In genomic region chr17:41864498-41864836, GRCh38 we compare ENCODE assay signal across 9 cellular contexts. TPM values are rescaled to one million over a fixed set of nuclear protein-coding genes. Genes with fewer than 3 reads are reported as not detected.
DNase-seq lines count a peak whose midpoint lies in the region; ATAC-seq, FAIRE-seq and TF ChIP-seq lines count a peak whose summit lies in the region.
"Had no signal": no experiment of that assay in that cellular context is flagged by ENCODE, and none has a peak within 500 bp of the region (broad histone marks: within the 10 kb centered on the region; RNA-seq: fewer than 3 reads in every experiment).

No MANE protein-coding gene starts in this region.

- TF ChIP-seq CTCF in astrocyte of the cerebellum (IDR thresholded peaks at IDR 0.05; ENCODE audit: low read depth, low read length, missing control alignments) (no peak), HepG2 (CRISPR knock-in tag; IDR thresholded peaks at IDR 0.05) (no peak)

- intact Hi-C loops in HepG2 (cut with micrococcal nuclease; ENCODE audit: unreplicated experiment): loop anchor here (10.0 kb wide), 1 partner anchor 50 kb away; the partner anchor contains the start of genes FKBP10 and P3H4

- ATAC-seq in HG02970 (IDR thresholded peaks at IDR 0.05; ENCODE audit: low FRiP score, unreplicated experiment) (peak; percentile 27), HepG2 (peak; percentile 50; the same call in 2 of the 3 replicates)

- in situ Hi-C loops in astrocyte of the cerebellum (cut with HindIII; ENCODE audit: low sequenced_read_pairs) (no loop called here), HepG2 (cut with HindIII; ENCODE audit: extremely low pct_ligation_motif_present, low pct_unique_long_range_greater_than_20kb) (no loop called here)

- TF ChIP-seq POLR2A in HepG2 (IDR thresholded peaks at IDR 0.05; ENCODE audit: insufficient read depth in 1 of 2, low read depth in 2 of 2, low read length in 2 of 2): no peak

- H4K20me1 ChIP-seq in HepG2 (ENCODE audit: insufficient read depth, low read length): peaks cover 31% of the 10 kb centered on the region

- FAIRE-seq in HepG2 (lab: Jason Lieb, UNC): no peak

- WGBS in HepG2 (ENCODE audit: low lambda C conversion rate): 1% methylated on average over 25 of the region's 25 CpGs

- peaks cover 51% of the 10 kb centered on the region for H3K79me2 ChIP-seq in HepG2 (ENCODE audit: insufficient read depth, low read length)

- TF ChIP-seq RAD21 in HepG2 (CRISPR knock-in tag; IDR thresholded peaks at IDR 0.05): no peak

- no peaks in the 10 kb centered on the region; a peak in 1 of 5 replicates for H3K27me3 ChIP-seq in HepG2 (ENCODE audit: control insufficient read depth in 1 of 2, insufficient read depth in 2 of 2, low read length in 2 of 2)

- peaks cover 30% of the 10 kb centered on the region for H3K4me1 ChIP-seq in ES-I3 (ENCODE audit: insufficient read depth, low read length)
- peaks cover 56% of the 10 kb centered on the region for H3K4me1 ChIP-seq in HepG2 (ENCODE audit: insufficient read depth, low read length)

- CTCF ChIA-PET in HepG2 (lab: Yijun Ruan, JAX; ENCODE audit: low intra/inter-chr PET ratio, low total read pairs): no interaction called here

- DNase-seq in astrocyte of the cerebellum (ENCODE audit: low read depth) (no peak), HepG2 (ENCODE audit: low spot score) (no peak), DMS79 (lab: John Stamatoyannopoulos, UW) (no peak), MV-4-11 (lab: John Stamatoyannopoulos, UW) (no peak), NCI-H2227 treated with DMSO at 0.1 percent for 48 hours (lab: John Stamatoyannopoulos, UW) (no peak), NCI-H1930 (lab: John Stamatoyannopoulos, UW) (no peak)

- BruUV-seq in HepG2 (replicated peaks; lab: Mats Ljungman, UMichigan): no TSS peak

- H3K4me2 ChIP-seq in HepG2 (ENCODE audit: low read depth, low read length): peak overlapping the region; percentile 88

- no peaks in the 10 kb centered on the region for H3K9me3 ChIP-seq in ES-I3 (ENCODE audit: control insufficient read depth, insufficient read depth, low read length)
- no peaks in the 10 kb centered on the region for H3K9me3 ChIP-seq in HepG2 (ENCODE audit: low read length)

- TF ChIP-seq EP300 in HepG2 (IDR thresholded peaks at IDR 0.05; ENCODE audit: low read depth in 2 of 2, low read length in 2 of 2) (no peak), HepG2 (CRISPR knock-in tag; IDR thresholded peaks at IDR 0.05; ENCODE audit: borderline replicate concordance) (no peak)

- H3K9ac ChIP-seq in ES-I3 (ENCODE audit: low read depth, low read length): peak overlapping the region; percentile 98
- peak overlapping the region; percentile 95 for H3K9ac ChIP-seq in HepG2 (ENCODE audit: insufficient read depth, low read depth, low read length)

- peak overlapping the region; percentile 90 for H3K4me3 ChIP-seq in astrocyte of the cerebellum (ENCODE audit: low read depth, low read length)
- H3K4me3 ChIP-seq in HepG2 (replicated peaks in 1 of 3; ENCODE audit: insufficient read depth in 1 of 3, low read depth in 2 of 3, low read length in 3 of 3): peak overlapping the region; percentile 83 to 98 (median 91)

- no peak overlapping the region for H2AFZ ChIP-seq in HepG2 (ENCODE audit: low read length)

- peak overlapping the region; percentile 79 for H3K27ac ChIP-seq in HepG2 (ENCODE audit: extremely low read length, insufficient read depth, low read length)

- H3K36me3 ChIP-seq in ES-I3 (ENCODE audit: insufficient read depth, low read length) (peaks cover 13% of the 10 kb centered on the region), HepG2 (replicated peaks in 1 of 2; ENCODE audit: control insufficient read depth in 1 of 2, insufficient read depth in 2 of 2, low read length in 2 of 2) (peaks cover 2 to 5% of the 10 kb centered on the region in 2 experiments)

- POLR2A ChIA-PET in HepG2 (lab: Yijun Ruan, JAX): interaction anchor here (0.7 to 3.1 kb wide), 22 partner anchors 9 to 176 kb away, joined by 3 to 24 read pairs (median 7); partner anchors contain the start of genes ACLY, FKBP10, JUP and KLHL10

RNA-seq across cellular contexts. Expression of gene KLHL11, which starts 0.8 kb away (rescaled TPM):
- total RNA-seq in HepG2 (2016; rRNA removed; fragmentation: Illumina TruSeq; extraction: Trizol): 27.5 and 37.1 TPM in 2 replicates
- total RNA-seq in HepG2 (2016; cell fraction: cytosol; rRNA removed; fragmentation: Illumina TruSeq; extraction: Trizol; ENCODE audit: low read depth): 2.5 and 3.0 TPM in 2 replicates
- 25.7 and 35.1 TPM in 2 replicates for total RNA-seq in HepG2 (2016; cell fraction: insoluble cytoplasmic fraction; rRNA removed; fragmentation: Illumina TruSeq; extraction: Trizol)
- total RNA-seq in HepG2 (2016; cell fraction: membrane; rRNA removed; fragmentation: Illumina TruSeq; extraction: Trizol): 6.3 and 7.6 TPM in 2 replicates
- 18.3 and 20.0 TPM in 2 replicates for total RNA-seq in HepG2 (2016; cell fraction: nucleus; rRNA removed; fragmentation: Illumina TruSeq; extraction: Trizol)
- polyA plus RNA-seq in HepG2 (2011; rRNA removed): 7.4 and 7.7 TPM in 2 replicates
- 4.0 and 5.2 TPM in 2 replicates for polyA plus RNA-seq in HepG2 (2011; cell fraction: cytosol; rRNA removed)
- polyA plus RNA-seq in HepG2 (2011; cell fraction: nucleus; rRNA removed): 5.7 and 5.8 TPM in 2 replicates
- polyA plus RNA-seq in HepG2 (2012): 1.4 and 1.9 TPM in 2 replicates
- polyA plus RNA-seq in HepG2 (2016; cell fraction: cytosol; fragmentation: Illumina TruSeq; extraction: Trizol; ENCODE audit: low read depth): 0.03 and 0.08 TPM in 2 replicates
- polyA plus RNA-seq in HepG2 (2016; cell fraction: insoluble cytoplasmic fraction; fragmentation: Illumina TruSeq; extraction: Trizol; ENCODE audit: low read depth): 2.2 and 2.6 TPM in 2 replicates
- 0.37 and 0.49 TPM in 2 replicates for polyA plus RNA-seq in HepG2 (2016; cell fraction: membrane; fragmentation: Illumina TruSeq; extraction: Trizol; ENCODE audit: low read depth)
- 5.5 and 6.3 TPM in 2 replicates for polyA plus RNA-seq in HepG2 (2016; cell fraction: nucleus; fragmentation: Illumina TruSeq; extraction: Trizol; ENCODE audit: insufficient read depth, low read depth)
- polyA minus RNA-seq in HepG2 (2011; rRNA and poly(A)+ RNA removed; ENCODE audit: low replicate concordance): 26.1 and 45.0 TPM in 2 replicates
- polyA minus RNA-seq in HepG2 (2011; cell fraction: cytosol; rRNA and poly(A)+ RNA removed): 22.9 and 26.0 TPM in 2 replicates
- 10.8 and 17.8 TPM in 2 replicates for polyA minus RNA-seq in HepG2 (2011; cell fraction: nucleus; rRNA and poly(A)+ RNA removed)

RNA-seq across cellular contexts. Expression of gene KLHL10, which starts 26.8 kb away (rescaled TPM):
- total RNA-seq in HepG2 (2016; rRNA removed; fragmentation: Illumina TruSeq; extraction: Trizol): 0.04 TPM in 1 of 2 replicates, not detected in the other
- total RNA-seq in HepG2 (2016; cell fraction: cytosol; rRNA removed; fragmentation: Illumina TruSeq; extraction: Trizol; ENCODE audit: low read depth): 0.09 TPM in 1 of 2 replicates, not detected in the other
- 0.04 and 0.09 TPM in 2 replicates for total RNA-seq in HepG2 (2016; cell fraction: insoluble cytoplasmic fraction; rRNA removed; fragmentation: Illumina TruSeq; extraction: Trizol)
- total RNA-seq in HepG2 (2016; cell fraction: membrane; rRNA removed; fragmentation: Illumina TruSeq; extraction: Trizol): not detected in 2 replicates
- not detected in 2 replicates for total RNA-seq in HepG2 (2016; cell fraction: nucleus; rRNA removed; fragmentation: Illumina TruSeq; extraction: Trizol)
- polyA plus RNA-seq in HepG2 (2011; rRNA removed): 0.05 and 0.08 TPM in 2 replicates
- polyA plus RNA-seq in HepG2 (2011; cell fraction: cytosol; rRNA removed): 0.03 TPM in 1 of 2 replicates, not detected in the other
- 0.05 and 0.13 TPM in 2 replicates for polyA plus RNA-seq in HepG2 (2011; cell fraction: nucleus; rRNA removed)
- polyA plus RNA-seq in HepG2 (2012): not detected in 2 replicates
- not detected in 2 replicates for polyA plus RNA-seq in HepG2 (2016; cell fraction: cytosol; fragmentation: Illumina TruSeq; extraction: Trizol; ENCODE audit: low read depth)
- not detected in 2 replicates for polyA plus RNA-seq in HepG2 (2016; cell fraction: insoluble cytoplasmic fraction; fragmentation: Illumina TruSeq; extraction: Trizol; ENCODE audit: low read depth)
- polyA plus RNA-seq in HepG2 (2016; cell fraction: membrane; fragmentation: Illumina TruSeq; extraction: Trizol; ENCODE audit: low read depth): not detected in 2 replicates
- polyA plus RNA-seq in HepG2 (2016; cell fraction: nucleus; fragmentation: Illumina TruSeq; extraction: Trizol; ENCODE audit: insufficient read depth, low read depth): not detected in 2 replicates
- polyA minus RNA-seq in HepG2 (2011; rRNA and poly(A)+ RNA removed; ENCODE audit: low replicate concordance): 0.12 TPM in 1 of 2 replicates, not detected in the other
- not detected in 2 replicates for polyA minus RNA-seq in HepG2 (2011; cell fraction: cytosol; rRNA and poly(A)+ RNA removed)
- not detected in 2 replicates for polyA minus RNA-seq in HepG2 (2011; cell fraction: nucleus; rRNA and poly(A)+ RNA removed)
- total RNA-seq: M059J had no signal

RNA-seq across cellular contexts. Expression of gene NT5C3B, which starts 28.4 kb away (rescaled TPM):
- 92.1 and 104 TPM in 2 replicates for total RNA-seq in HepG2 (2016; rRNA removed; fragmentation: Illumina TruSeq; extraction: Trizol)
- 128 and 164 TPM in 2 replicates for total RNA-seq in HepG2 (2016; cell fraction: cytosol; rRNA removed; fragmentation: Illumina TruSeq; extraction: Trizol; ENCODE audit: low read depth)
- 87.1 and 106 TPM in 2 replicates for total RNA-seq in HepG2 (2016; cell fraction: insoluble cytoplasmic fraction; rRNA removed; fragmentation: Illumina TruSeq; extraction: Trizol)
- total RNA-seq in HepG2 (2016; cell fraction: membrane; rRNA removed; fragmentation: Illumina TruSeq; extraction: Trizol): 198 and 220 TPM in 2 replicates
- 52.2 and 64.7 TPM in 2 replicates for total RNA-seq in HepG2 (2016; cell fraction: nucleus; rRNA removed; fragmentation: Illumina TruSeq; extraction: Trizol)
- 119 and 126 TPM in 2 replicates for polyA plus RNA-seq in HepG2 (2011; rRNA removed)
- 116 and 145 TPM in 2 replicates for polyA plus RNA-seq in HepG2 (2011; cell fraction: cytosol; rRNA removed)
- polyA plus RNA-seq in HepG2 (2011; cell fraction: nucleus; rRNA removed): 119 TPM in 2 replicates
- polyA plus RNA-seq in HepG2 (2012): 77.4 and 82.6 TPM in 2 replicates
- 148 and 199 TPM in 2 replicates for polyA plus RNA-seq in HepG2 (2016; cell fraction: cytosol; fragmentation: Illumina TruSeq; extraction: Trizol; ENCODE audit: low read depth)
- polyA plus RNA-seq in HepG2 (2016; cell fraction: insoluble cytoplasmic fraction; fragmentation: Illumina TruSeq; extraction: Trizol; ENCODE audit: low read depth): 108 and 113 TPM in 2 replicates
- 207 and 224 TPM in 2 replicates for polyA plus RNA-seq in HepG2 (2016; cell fraction: membrane; fragmentation: Illumina TruSeq; extraction: Trizol; ENCODE audit: low read depth)
- polyA plus RNA-seq in HepG2 (2016; cell fraction: nucleus; fragmentation: Illumina TruSeq; extraction: Trizol; ENCODE audit: insufficient read depth, low read depth): 109 and 119 TPM in 2 replicates
- 36.5 and 43.6 TPM in 2 replicates for polyA minus RNA-seq in HepG2 (2011; rRNA and poly(A)+ RNA removed; ENCODE audit: low replicate concordance)
- polyA minus RNA-seq in HepG2 (2011; cell fraction: cytosol; rRNA and poly(A)+ RNA removed): 32.3 and 34.1 TPM in 2 replicates
- 48.5 and 53.7 TPM in 2 replicates for polyA minus RNA-seq in HepG2 (2011; cell fraction: nucleus; rRNA and poly(A)+ RNA removed)

RNA-seq across cellular contexts. Expression of gene FKBP10, which starts 51.7 kb away (rescaled TPM):
- 46.5 and 149 TPM in 2 replicates for total RNA-seq in HepG2 (2016; rRNA removed; fragmentation: Illumina TruSeq; extraction: Trizol)
- 31.7 and 32.8 TPM in 2 replicates for total RNA-seq in HepG2 (2016; cell fraction: cytosol; rRNA removed; fragmentation: Illumina TruSeq; extraction: Trizol; ENCODE audit: low read depth)
- total RNA-seq in HepG2 (2016; cell fraction: insoluble cytoplasmic fraction; rRNA removed; fragmentation: Illumina TruSeq; extraction: Trizol): 37.6 and 157 TPM in 2 replicates
- 42.3 and 48.1 TPM in 2 replicates for total RNA-seq in HepG2 (2016; cell fraction: membrane; rRNA removed; fragmentation: Illumina TruSeq; extraction: Trizol)
- 148 and 181 TPM in 2 replicates for total RNA-seq in HepG2 (2016; cell fraction: nucleus; rRNA removed; fragmentation: Illumina TruSeq; extraction: Trizol)
- 543 and 573 TPM in 2 replicates for polyA plus RNA-seq in HepG2 (2011; rRNA removed)
- polyA plus RNA-seq in HepG2 (2011; cell fraction: cytosol; rRNA removed): 288 and 579 TPM in 2 replicates
- 3,059 and 4,867 TPM in 2 replicates for polyA plus RNA-seq in HepG2 (2011; cell fraction: nucleus; rRNA removed)
- 224 and 292 TPM in 2 replicates for polyA plus RNA-seq in HepG2 (2012)
- polyA plus RNA-seq in HepG2 (2016; cell fraction: cytosol; fragmentation: Illumina TruSeq; extraction: Trizol; ENCODE audit: low read depth): 18.4 and 19.7 TPM in 2 replicates
- polyA plus RNA-seq in HepG2 (2016; cell fraction: insoluble cytoplasmic fraction; fragmentation: Illumina TruSeq; extraction: Trizol; ENCODE audit: low read depth): 46.0 and 56.5 TPM in 2 replicates
- polyA plus RNA-seq in HepG2 (2016; cell fraction: membrane; fragmentation: Illumina TruSeq; extraction: Trizol; ENCODE audit: low read depth): 32.1 and 36.5 TPM in 2 replicates
- polyA plus RNA-seq in HepG2 (2016; cell fraction: nucleus; fragmentation: Illumina TruSeq; extraction: Trizol; ENCODE audit: insufficient read depth, low read depth): 597 and 623 TPM in 2 replicates
- 133 and 613 TPM in 2 replicates for polyA minus RNA-seq in HepG2 (2011; rRNA and poly(A)+ RNA removed; ENCODE audit: low replicate concordance)
- polyA minus RNA-seq in HepG2 (2011; cell fraction: cytosol; rRNA and poly(A)+ RNA removed): 159 and 170 TPM in 2 replicates
- polyA minus RNA-seq in HepG2 (2011; cell fraction: nucleus; rRNA and poly(A)+ RNA removed): 231 and 275 TPM in 2 replicates

RNA-seq across cellular contexts. Expression of gene P3H4, which starts 52.7 kb away (rescaled TPM):
- 13.5 and 37.1 TPM in 2 replicates for total RNA-seq in HepG2 (2016; rRNA removed; fragmentation: Illumina TruSeq; extraction: Trizol)
- 12.6 and 14.5 TPM in 2 replicates for total RNA-seq in HepG2 (2016; cell fraction: cytosol; rRNA removed; fragmentation: Illumina TruSeq; extraction: Trizol; ENCODE audit: low read depth)
- total RNA-seq in HepG2 (2016; cell fraction: insoluble cytoplasmic fraction; rRNA removed; fragmentation: Illumina TruSeq; extraction: Trizol): 12.2 and 37.7 TPM in 2 replicates
- total RNA-seq in HepG2 (2016; cell fraction: membrane; rRNA removed; fragmentation: Illumina TruSeq; extraction: Trizol): 17.3 and 17.5 TPM in 2 replicates
- total RNA-seq in HepG2 (2016; cell fraction: nucleus; rRNA removed; fragmentation: Illumina TruSeq; extraction: Trizol): 28.1 and 32.5 TPM in 2 replicates
- polyA plus RNA-seq in HepG2 (2011; rRNA removed): 50.6 and 54.9 TPM in 2 replicates
- 37.2 and 55.7 TPM in 2 replicates for polyA plus RNA-seq in HepG2 (2011; cell fraction: cytosol; rRNA removed)
- 33.0 and 36.4 TPM in 2 replicates for polyA plus RNA-seq in HepG2 (2011; cell fraction: nucleus; rRNA removed)
- polyA plus RNA-seq in HepG2 (2012): 22.4 and 34.3 TPM in 2 replicates
- polyA plus RNA-seq in HepG2 (2016; cell fraction: cytosol; fragmentation: Illumina TruSeq; extraction: Trizol; ENCODE audit: low read depth): 4.6 and 5.5 TPM in 2 replicates
- 14.8 and 17.0 TPM in 2 replicates for polyA plus RNA-seq in HepG2 (2016; cell fraction: insoluble cytoplasmic fraction; fragmentation: Illumina TruSeq; extraction: Trizol; ENCODE audit: low read depth)
- 9.6 and 11.3 TPM in 2 replicates for polyA plus RNA-seq in HepG2 (2016; cell fraction: membrane; fragmentation: Illumina TruSeq; extraction: Trizol; ENCODE audit: low read depth)
- polyA plus RNA-seq in HepG2 (2016; cell fraction: nucleus; fragmentation: Illumina TruSeq; extraction: Trizol; ENCODE audit: insufficient read depth, low read depth): 63.5 and 69.5 TPM in 2 replicates
- 44.3 and 65.0 TPM in 2 replicates for polyA minus RNA-seq in HepG2 (2011; rRNA and poly(A)+ RNA removed; ENCODE audit: low replicate concordance)
- 22.5 and 26.8 TPM in 2 replicates for polyA minus RNA-seq in HepG2 (2011; cell fraction: cytosol; rRNA and poly(A)+ RNA removed)
- 21.6 and 23.9 TPM in 2 replicates for polyA minus RNA-seq in HepG2 (2011; cell fraction: nucleus; rRNA and poly(A)+ RNA removed)
